ENCODE assay signal across 8 cellular contexts in genomic region chr14:105180598-105181528, GRCh38. TPM values are rescaled to one million over a fixed set of nuclear protein-coding genes. Genes with fewer than 3 reads are reported as not detected.
DNase-seq lines count a peak whose midpoint lies in the region; ATAC-seq and TF ChIP-seq lines count a peak whose summit lies in the region.

TSS of gene NUDT14 (minus strand) at chr14:105181312. CDS start at chr14:105181209, 103 bp downstream.

- no peak within 1 kb of the TSS for H3K27ac Mint-ChIP-seq in osteocyte (ENCODE audit: unreplicated experiment)

- WGBS in gastroesophageal sphincter (ENCODE audit: low coverage in 1 of 2), 2 donors, result 10 to 13% methylated on average over 3 to 4 of the region's 105 CpGs
- 2% methylated on average over 45 of the region's 105 CpGs; no CpG with 5 or more reads in 1 of the 2 donors for WGBS in transverse colon (ENCODE audit: low coverage in 1 of 2), 2 donors

- ATAC-seq in HG03280 (IDR thresholded peaks at IDR 0.05; ENCODE audit: unreplicated experiment) (peak; percentile 70), gastroesophageal sphincter (peak; percentile 87)

- no peaks in the 10 kb centered on the region for H3K9me3 ChIP-seq in gastroesophageal sphincter
- H3K9me3 ChIP-seq in transverse colon, result no peaks in the 10 kb centered on the region

- peak within 1 kb of the TSS; percentile 27 to 65 for H3K4me3 ChIP-seq in gastroesophageal sphincter
- H3K4me3 ChIP-seq in transverse colon, result peak within 1 kb of the TSS; percentile 28 to 60 (median 52)

- in situ Hi-C loops in transverse colon (cut with MboI; ENCODE audit: low pct_ligation_motif_present in 1 of 4, low pct_unique_long_range_greater_than_20kb in 1 of 4, low sequenced_read_pairs in 3 of 4), result no loop called here

- peak within 1 kb of the TSS; percentile 71 for H3K4me3 Mint-ChIP-seq in osteocyte (ENCODE audit: unreplicated experiment)

- H3K4me1 ChIP-seq in gastroesophageal sphincter (peaks cover 0 to 27% (median 7%) of the 10 kb centered on the region in 3 donors), transverse colon (peaks cover 6 to 15% (median 11%) of the 10 kb centered on the region in 4 donors)

- H3K27me3 ChIP-seq in gastroesophageal sphincter, result peaks cover 7% of the 10 kb centered on the region
- H3K27me3 ChIP-seq in transverse colon, result peaks cover 6% of the 10 kb centered on the region

- TF ChIP-seq CTCF in gastroesophageal sphincter (IDR thresholded peaks at IDR 0.05) (no peak), osteocyte (IDR thresholded peaks at IDR 0.05) (no peak), transverse colon (IDR thresholded peaks at IDR 0.05) (no peak)

- peak within 1 kb of the TSS in 2 of 4 donors; percentile 42 to 53 for H3K27ac ChIP-seq in gastroesophageal sphincter
- H3K27ac ChIP-seq in transverse colon, result peak within 1 kb of the TSS in 3 of 4 donors; percentile 64 to 76 (median 65)

- H3K27me3 Mint-ChIP-seq in osteocyte (ENCODE audit: unreplicated experiment), result peaks cover 3% of the 10 kb centered on the region

- no peak for TF ChIP-seq EP300 in gastroesophageal sphincter (IDR thresholded peaks at IDR 0.05)
- TF ChIP-seq EP300 in transverse colon (IDR thresholded peaks at IDR 0.05; ENCODE audit: low read depth), result no peak

- intact Hi-C loops in transverse colon (cut with DNase I; ENCODE audit: low total_unique reads), result no loop called here

- H3K4me1 Mint-ChIP-seq in osteocyte (ENCODE audit: unreplicated experiment), result peaks cover 7% of the 10 kb centered on the region

- H3K36me3 Mint-ChIP-seq in osteocyte (ENCODE audit: unreplicated experiment), result no peaks in the 10 kb centered on the region

- H3K36me3 ChIP-seq in gastroesophageal sphincter (no peaks in the 10 kb centered on the region), transverse colon (no peaks in the 10 kb centered on the region)

- no peak for TF ChIP-seq POLR2A in gastroesophageal sphincter (IDR thresholded peaks at IDR 0.05)
- no peak for TF ChIP-seq POLR2A in transverse colon (IDR thresholded peaks at IDR 0.05)

- DNase-seq in NCI-H345 (lab: John Stamatoyannopoulos, UW), result peak; percentile 82
- no peak for DNase-seq in NCI-H345 treated with DMSO at 0.1 percent for 48 hours (lab: John Stamatoyannopoulos, UW; ENCODE audit: unreplicated experiment)
- peak; percentile 52 for DNase-seq in RKO (ENCODE audit: low spot score)
- DNase-seq in activated gamma-delta T cell treated with anti-CD3 and anti-CD28 coated beads, Interleukin-2, amount 50 U/mL, for 16 hours (ENCODE audit: low read depth), result peak; percentile 65
- DNase-seq in osteocyte (ENCODE audit: extremely low spot score, unreplicated experiment), result peak; percentile 89
- peak; percentile 93 for DNase-seq in transverse colon

- H3K9me3 Mint-ChIP-seq in osteocyte (ENCODE audit: unreplicated experiment), result no peaks in the 10 kb centered on the region

RNA-seq across cellular contexts. Expression of gene NUDT14, which starts in this region (rescaled TPM):
- 1 to 10 TPM; 3.4 to 8.4 (median 4.6) TPM for total RNA-seq in gastroesophageal sphincter
- 38.4 and 39.1 TPM in 2 replicates for total RNA-seq in osteocyte
- total RNA-seq in transverse colon, result 10 to 100 TPM; 17.0 to 53.9 (median 32.6) TPM
